Comparison of ENCODE assay signal across 14 cellular contexts in genomic region chr3:160370987-160371857, GRCh38. TPM values are rescaled to one million over a fixed set of nuclear protein-coding genes. Genes with fewer than 3 reads are reported as not detected.
DNase-seq lines count a peak whose midpoint lies in the region; ATAC-seq and TF ChIP-seq lines count a peak whose summit lies in the region.
"Had no signal": no experiment of that assay in that cellular context is flagged by ENCODE, and none has a peak within 500 bp of the region (broad histone marks: within the 10 kb centered on the region; RNA-seq: fewer than 3 reads in every experiment).

No MANE protein-coding gene starts in this region.

- H3K9ac ChIP-seq in IMR-90 (ENCODE audit: low read depth, low read length), result no peak overlapping the region

- no peaks in the 10 kb centered on the region for H3K36me3 ChIP-seq in CD8-positive, alpha-beta T cell (ENCODE audit: insufficient read depth, low read length)
- H3K36me3 ChIP-seq in IMR-90 (ENCODE audit: control insufficient read depth, insufficient read depth, low read length), result no peaks in the 10 kb centered on the region; the same call in none of the 2 replicates

- peak overlapping the region; percentile 2 for H2BK5ac ChIP-seq in IMR-90 (ENCODE audit: low read depth, low read length, poor library complexity, severe bottlenecking)

- H3K14ac ChIP-seq in IMR-90 (replicated peaks; ENCODE audit: low read depth, low read length), result no peak overlapping the region

- H3K4me2 ChIP-seq in IMR-90 (ENCODE audit: low read depth, low read length), result no peak overlapping the region

- H3K4me1 ChIP-seq in CD8-positive, alpha-beta T cell (ENCODE audit: insufficient read depth, low read length), result peaks cover 19% of the 10 kb centered on the region
- H3K4me1 ChIP-seq in IMR-90 (ENCODE audit: control insufficient read depth, insufficient read depth, low read length), result peaks cover 9% of the 10 kb centered on the region

- H2BK120ac ChIP-seq in IMR-90 (ENCODE audit: low read depth, low read length), result no peak overlapping the region

- H3K9me3 Mint-ChIP-seq in CD8-positive, alpha-beta T cell, result no peaks in the 10 kb centered on the region

- H3K27ac Mint-ChIP-seq in CD8-positive, alpha-beta T cell, result peak overlapping the region; percentile 15
- H3K27ac Mint-ChIP-seq in T-helper 17 cell, result peak overlapping the region; percentile 1
- H3K27ac Mint-ChIP-seq: B cell had no signal

- H3K4me3 ChIP-seq in CD8-positive, alpha-beta T cell (ENCODE audit: low read depth, low read length), result no peak overlapping the region
- no peak overlapping the region for H3K4me3 ChIP-seq in IMR-90 (ENCODE audit: insufficient read depth, low read depth, low read length)
- H3K4me3 ChIP-seq in retinal pigment epithelial cell (ENCODE audit: low read length), result no peak overlapping the region

- H3K18ac ChIP-seq in IMR-90 (ENCODE audit: low read depth, low read length), result no peak overlapping the region

- CTCF ChIA-PET in CD8-positive, alpha-beta T cell (lab: Charles Lee), result no interaction called here
- CTCF ChIA-PET in IMR-90 (lab: Yijun Ruan, JAX), result no interaction called here

- in situ Hi-C loops in IMR-90 (cut with MboI; ENCODE audit: low sequenced_read_pairs), result no loop called here

- H2BK15ac ChIP-seq in IMR-90 (ENCODE audit: low read depth, low read length), result no peak overlapping the region

- no peak overlapping the region for H4K8ac ChIP-seq in IMR-90 (ENCODE audit: low read depth in 2 of 2, low read length in 2 of 2)

- WGBS in IMR-90 (ENCODE audit: extremely low coverage in 2 of 2, insufficient read length in 1 of 2), 2 experiments, result 100% methylated on average over 2 of the region's 6 CpGs; no CpG with 5 or more reads in 1 of the 2 experiments

- H3K56ac ChIP-seq in IMR-90 (ENCODE audit: extremely low read depth, insufficient read depth, low read length), result no peak overlapping the region

- BruUV-seq in IMR-90 (replicated peaks; lab: Mats Ljungman, UMichigan), result no TSS peak

- no peak overlapping the region for H2AFZ ChIP-seq in IMR-90 (replicated peaks; ENCODE audit: low read length, poor library complexity)

- H3K4ac ChIP-seq in IMR-90 (ENCODE audit: low read depth, low read length), result no peak overlapping the region

- H3K27me3 Mint-ChIP-seq in CD8-positive, alpha-beta T cell (ENCODE audit: low read depth), result no peaks in the 10 kb centered on the region
- no peaks in the 10 kb centered on the region for H3K27me3 Mint-ChIP-seq in T-helper 17 cell
- H3K27me3 Mint-ChIP-seq: B cell had no signal

- DNase-seq in CD8-positive, alpha-beta T cell, result no peak
- DNase-seq in IMR-90 (no peak), T-helper 17 cell (no peak), retinal pigment epithelial cell (ENCODE audit: low read depth) (peak; percentile 71)
- DNase-seq in stimulated activated naive CD4-positive, alpha-beta T cell treated with Interleukin-2 at 50 U/mL for 16 hours (lab: John Stamatoyannopoulos, UW), result no peak
- DNase-seq: GF-D8, KBM-7, NCI-H1092, NCI-H2171, NCI-H510A treated with DMSO at 0.1 percent for 48 hours, PC-3 had no signal

- peaks cover 0 to 4% of the 10 kb centered on the region in 2 experiments; a peak in 2 of 4 replicates for H3K79me1 ChIP-seq in IMR-90 (ENCODE audit: low read depth in 1 of 2, low read length in 2 of 2)

- no peaks in the 10 kb centered on the region for H3K9me3 ChIP-seq in CD8-positive, alpha-beta T cell (ENCODE audit: low read length)
- no peaks in the 10 kb centered on the region for H3K9me3 ChIP-seq in IMR-90 (ENCODE audit: control insufficient read depth, insufficient read depth, low read length)
- no peaks in the 10 kb centered on the region for H3K9me3 ChIP-seq in T-helper 17 cell (ENCODE audit: control insufficient read depth, low read length, poor library complexity, severe bottlenecking)

- H3K36me3 Mint-ChIP-seq in CD8-positive, alpha-beta T cell, result peaks cover 34% of the 10 kb centered on the region
- H3K36me3 Mint-ChIP-seq in T-helper 17 cell (ENCODE audit: low read depth), result peaks cover 11% of the 10 kb centered on the region

- no peak overlapping the region for H3K27ac ChIP-seq in CD8-positive, alpha-beta T cell (ENCODE audit: low read depth, low read length)
- no peak overlapping the region for H3K27ac ChIP-seq in IMR-90 (ENCODE audit: insufficient read depth, low read length)

- H3K23ac ChIP-seq in IMR-90 (ENCODE audit: low read depth, low read length), result no peak overlapping the region

- dilution Hi-C loops in IMR-90 (cut with HindIII; ENCODE audit: low sequenced_read_pairs, unreplicated experiment), result no loop called here

- intact Hi-C loops in CD8-positive, alpha-beta T cell (cut with DNase I, micrococcal nuclease), result no loop called here
- intact Hi-C loops in IMR-90 (cut with micrococcal nuclease), result no loop called here

- H3K4me1 Mint-ChIP-seq in CD8-positive, alpha-beta T cell (ENCODE audit: low read depth), result peaks cover 24% of the 10 kb centered on the region
- H3K4me1 Mint-ChIP-seq in T-helper 17 cell, result peaks cover 11% of the 10 kb centered on the region

- no peak for TF ChIP-seq RAD21 in IMR-90 (IDR thresholded peaks at IDR 0.05; ENCODE audit: low read length)

- no peak overlapping the region for H2AK9ac ChIP-seq in IMR-90 (replicated peaks; ENCODE audit: low read depth, low read length, poor library complexity)

- H3K9me1 ChIP-seq in IMR-90 (ENCODE audit: insufficient read depth, low read length), result peaks cover 3% of the 10 kb centered on the region

- ATAC-seq in CD8-positive, alpha-beta T cell, result no peak
- ATAC-seq in IMR-90 (ENCODE audit: low read depth), result no peak
- no peak for ATAC-seq in T-helper 17 cell
- ATAC-seq in GM18511 (IDR thresholded peaks at IDR 0.05; ENCODE audit: unreplicated experiment), result no peak
- no peak for ATAC-seq in HG03520 (IDR thresholded peaks at IDR 0.05; ENCODE audit: unreplicated experiment)
- ATAC-seq: PC-3 had no signal

- TF ChIP-seq CTCF in CD8-positive, alpha-beta T cell (IDR thresholded peaks at IDR 0.05), result no peak
- no peak for TF ChIP-seq CTCF in IMR-90 (conservative IDR thresholded peaks at IDR 0.05; ENCODE audit: low read depth, low read length)
- no peak for TF ChIP-seq CTCF in retinal pigment epithelial cell (conservative IDR thresholded peaks at IDR 0.05; ENCODE audit: low read depth, low read length)

- no peak for TF ChIP-seq POLR2A in IMR-90 (IDR thresholded peaks at IDR 0.05; ENCODE audit: low read depth, low read length)

- POLR2A ChIA-PET in CD8-positive, alpha-beta T cell (lab: Charles Lee), result no interaction called here
- POLR2A ChIA-PET in IMR-90 (lab: Charles Lee; ENCODE audit: unreplicated experiment), result no interaction called here

- no peaks in the 10 kb centered on the region for H4K20me1 ChIP-seq in IMR-90 (ENCODE audit: insufficient read depth, low read length)

- H2AK5ac ChIP-seq in IMR-90 (ENCODE audit: low read depth, low read length), result no peak overlapping the region; the same call in 1 of the 2 replicates

- no peak overlapping the region for H4K5ac ChIP-seq in IMR-90 (ENCODE audit: low read depth, low read length)

- H3K4me3 Mint-ChIP-seq in CD8-positive, alpha-beta T cell, result no peak overlapping the region
- H3K4me3 Mint-ChIP-seq in T-helper 17 cell, result no peak overlapping the region

- H3K27me3 ChIP-seq in CD8-positive, alpha-beta T cell (ENCODE audit: insufficient read depth, low read length), result no peaks in the 10 kb centered on the region
- H3K27me3 ChIP-seq in IMR-90 (ENCODE audit: control insufficient read depth, insufficient read depth, low read length), result no peaks in the 10 kb centered on the region

- no peak overlapping the region for H4K91ac ChIP-seq in IMR-90 (ENCODE audit: insufficient read depth, low read depth, low read length)

- H2BK20ac ChIP-seq in IMR-90 (ENCODE audit: low read depth, low read length), result 0 out of 2 replicates have a peak overlapping the region, but pooled peaks have one; percentile 24

TF ChIP-seq in IMR-90, 13 proteins besides CTCF, POLR2A, EP300 and RAD21:
- TF ChIP-seq MAFK (IDR thresholded peaks at IDR 0.05; ENCODE audit: low read depth, low read length), result no peak
- no peak for TF ChIP-seq CEBPB (IDR thresholded peaks at IDR 0.05; ENCODE audit: low read depth, low read length)
- no peak for TF ChIP-seq MXI1 (IDR thresholded peaks at IDR 0.05; ENCODE audit: borderline replicate concordance, low read depth, low read length)
- no peak for TF ChIP-seq NFE2L2 (IDR thresholded peaks at IDR 0.05; ENCODE audit: low read depth, low read length)
- no peak for TF ChIP-seq SMC3 (IDR thresholded peaks at IDR 0.05; ENCODE audit: low read depth, low read length)

RNA-seq across cellular contexts. Expression of gene IFT80, which starts 27.8 kb away (rescaled TPM):
- 10 to 100 TPM in 1 of 2 experiments, 1 to 10 TPM in 1; 9.9 to 12.7 TPM for total RNA-seq in CD8-positive, alpha-beta T cell
- 16.8 and 36.9 TPM in 2 replicates for total RNA-seq in IMR-90 (2012; rRNA removed)
- polyA plus RNA-seq in IMR-90 (2012; rRNA removed), result 9.7 and 15.2 TPM in 2 replicates
- 1.4 and 1.5 TPM in 2 replicates for polyA plus RNA-seq in IMR-90 (2012; cell fraction: cytosol; rRNA removed)
- 5.0 and 42.4 TPM in 2 replicates for polyA plus RNA-seq in IMR-90 (2012; cell fraction: nucleus; rRNA removed; ENCODE audit: low replicate concordance)
- total RNA-seq in T-helper 17 cell, result 10 to 100 TPM; 24.6 to 26.1 TPM

RNA-seq across cellular contexts. Expression of gene SMC4, which starts 28.2 kb away (rescaled TPM):
- total RNA-seq in CD8-positive, alpha-beta T cell, result 10 to 100 TPM; 40.8 to 43.5 TPM
- total RNA-seq in IMR-90 (2012; rRNA removed) (48.8 and 77.8 TPM in 2 replicates), T-helper 17 cell (10 to 100 TPM; 61.1 to 77.8 TPM)
- polyA plus RNA-seq in IMR-90 (2012; rRNA removed), result 38.2 and 50.1 TPM in 2 replicates
- 14.0 and 14.4 TPM in 2 replicates for polyA plus RNA-seq in IMR-90 (2012; cell fraction: cytosol; rRNA removed)
- 24.3 and 40.9 TPM in 2 replicates for polyA plus RNA-seq in IMR-90 (2012; cell fraction: nucleus; rRNA removed; ENCODE audit: low replicate concordance)
